ENCODE assay signal across 20 cellular contexts in genomic region chr9:4099961-4100360, GRCh38.
DNase-seq lines count a peak whose midpoint lies in the region; ATAC-seq and TF ChIP-seq lines count a peak whose summit lies in the region.
"Had no signal": no experiment of that assay in that cellular context is flagged by ENCODE, and none has a peak within 500 bp of the region (broad histone marks: within the 10 kb centered on the region; RNA-seq: fewer than 3 reads in every experiment).

No MANE protein-coding gene starts in this region.

- H3K36me3 ChIP-seq in esophagus muscularis mucosa, result no peaks in the 10 kb centered on the region
- H3K36me3 ChIP-seq: gastrocnemius medialis, left lung had no signal

- intact Hi-C loops in natural killer cell (cut with micrococcal nuclease), result no loop called here
- intact Hi-C loops in esophagus muscularis mucosa (cut with DNase I), result no loop called here

- TF ChIP-seq POLR2A in esophagus muscularis mucosa (IDR thresholded peaks at IDR 0.05; ENCODE audit: low read depth), result no peak

- TF ChIP-seq EP300 in esophagus muscularis mucosa (IDR thresholded peaks at IDR 0.05), result no peak

- TF ChIP-seq CTCF in natural killer cell (IDR thresholded peaks at IDR 0.05) (no peak), esophagus muscularis mucosa (IDR thresholded peaks at IDR 0.05) (no peak)

- H3K4me3 Mint-ChIP-seq in natural killer cell treated with Interleukin-12 subunit alpha and Interleukin-12 subunit beta and Interleukin-15 and Interleukin-18, amount 100 ng/mL, for 72 hours, result peak overlapping the region; percentile 53
- H3K4me3 Mint-ChIP-seq in natural killer cell, result no peak overlapping the region
- H3K4me3 Mint-ChIP-seq: activated naive CD8-positive, alpha-beta T cell treated with anti-CD3 and anti-CD28 coated beads, Interleukin-2, amount 10 ng/mL, durations not matched to agents 7 days and 5 days; effector memory CD8-positive, alpha-beta T cell; IgD-negative memory B cell had no signal

- no peak for DNase-seq in natural killer cell treated with Interleukin-12 subunit alpha and Interleukin-12 subunit beta and Interleukin-15 and Interleukin-18, amount 100 ng/mL, for 72 hours (ENCODE audit: low spot score)
- no peak for DNase-seq in natural killer cell
- peak; percentile 28 to 74 for DNase-seq in NCI-H2081 (lab: John Stamatoyannopoulos, UW)
- DNase-seq in esophagus muscularis mucosa (ENCODE audit: extremely low spot score), result peak; percentile 50
- DNase-seq in stimulated activated naive CD8-positive, alpha-beta T cell treated with anti-CD3 and anti-CD28 coated beads, Interleukin-15, Interleukin-2, amounts not matched to agents 100 U/mL and 50 U/mL, for 24 hours, result no peak
- DNase-seq in effector CD4-positive, alpha-beta T cell, result no peak
- DNase-seq: activated naive CD8-positive, alpha-beta T cell treated with anti-CD3 and anti-CD28 coated beads, Interleukin-2, amount 10 ng/mL, durations not matched to agents 7 days and 5 days; effector memory CD8-positive, alpha-beta T cell; gastrocnemius medialis; GF-D8; left lung; mucosa of descending colon; NCI-H1048; NCI-H748 treated with DMSO at 0.1 percent for 48 hours; nucleus accumbens; right cardiac atrium had no signal

- ATAC-seq in natural killer cell treated with Interleukin-12 subunit alpha and Interleukin-12 subunit beta and Interleukin-15 and Interleukin-18, amount 100 ng/mL, for 72 hours, result peak; percentile 66 to 77
- ATAC-seq in natural killer cell (no peak), HG02870 (IDR thresholded peaks at IDR 0.05; ENCODE audit: unreplicated experiment) (no peak), HG02642 (IDR thresholded peaks at IDR 0.05; ENCODE audit: poor library complexity, unreplicated experiment) (no peak)
- peak; percentile 73 for ATAC-seq in stimulated activated naive CD8-positive, alpha-beta T cell treated with anti-CD3 and anti-CD28 coated beads, Interleukin-15, Interleukin-2, amounts not matched to agents 100 U/mL and 50 U/mL, for 24 hours
- ATAC-seq: effector memory CD8-positive, alpha-beta T cell; gastrocnemius medialis; left lung; mucosa of descending colon; right cardiac atrium had no signal

- peaks cover 0 to 57% (median 30%) of the 10 kb centered on the region in 4 donors for H3K4me1 ChIP-seq in esophagus muscularis mucosa
- H3K4me1 ChIP-seq: left lung had no signal

- H3K9me3 Mint-ChIP-seq in natural killer cell treated with Interleukin-12 subunit alpha and Interleukin-12 subunit beta and Interleukin-15 and Interleukin-18, amount 100 ng/mL, for 72 hours, result peaks cover 8% of the 10 kb centered on the region
- H3K9me3 Mint-ChIP-seq in natural killer cell, result no peaks in the 10 kb centered on the region
- H3K9me3 Mint-ChIP-seq: IgD-negative memory B cell had no signal

- no peak overlapping the region for H3K4me3 ChIP-seq in esophagus muscularis mucosa
- H3K4me3 ChIP-seq: gastrocnemius medialis, left lung, mucosa of descending colon had no signal

- no peak overlapping the region for H3K27ac ChIP-seq in esophagus muscularis mucosa (replicated peaks in 1 of 4)
- H3K27ac ChIP-seq: gastrocnemius medialis, left lung, VCaP had no signal

- no peaks in the 10 kb centered on the region for H3K27me3 ChIP-seq in esophagus muscularis mucosa
- H3K27me3 ChIP-seq: gastrocnemius medialis, left lung had no signal

- no peaks in the 10 kb centered on the region for H3K9me3 ChIP-seq in esophagus muscularis mucosa
- H3K9me3 ChIP-seq: gastrocnemius medialis, left lung, mucosa of descending colon had no signal

- H3K27me3 Mint-ChIP-seq in natural killer cell treated with Interleukin-12 subunit alpha and Interleukin-12 subunit beta and Interleukin-15 and Interleukin-18, amount 100 ng/mL, for 72 hours, result peaks cover 12 to 24% of the 10 kb centered on the region in 2 donors
- H3K27me3 Mint-ChIP-seq in natural killer cell (ENCODE audit: low read depth in 2 of 2), result peaks cover 8 to 23% of the 10 kb centered on the region in 2 donors

- WGBS in esophagus muscularis mucosa, result 83% methylated on average over 4 of the region's 4 CpGs

- H3K27ac Mint-ChIP-seq in natural killer cell treated with Interleukin-12 subunit alpha and Interleukin-12 subunit beta and Interleukin-15 and Interleukin-18, amount 100 ng/mL, for 72 hours, result peak overlapping the region in 1 of 2 donors; percentile 5
- H3K27ac Mint-ChIP-seq in natural killer cell, result no peak overlapping the region
- H3K27ac Mint-ChIP-seq: activated naive CD8-positive, alpha-beta T cell treated with anti-CD3 and anti-CD28 coated beads, Interleukin-2, amount 10 ng/mL, durations not matched to agents 7 days and 5 days; effector memory CD8-positive, alpha-beta T cell; IgD-negative memory B cell had no signal

- peaks cover 0 to 10% of the 10 kb centered on the region in 2 donors for H3K4me1 Mint-ChIP-seq in natural killer cell treated with Interleukin-12 subunit alpha and Interleukin-12 subunit beta and Interleukin-15 and Interleukin-18, amount 100 ng/mL, for 72 hours (ENCODE audit: low read depth in 2 of 2)
- no peaks in the 10 kb centered on the region for H3K4me1 Mint-ChIP-seq in natural killer cell
- H3K4me1 Mint-ChIP-seq: IgD-negative memory B cell had no signal

- H3K36me3 Mint-ChIP-seq in natural killer cell treated with Interleukin-12 subunit alpha and Interleukin-12 subunit beta and Interleukin-15 and Interleukin-18, amount 100 ng/mL, for 72 hours, result no peaks in the 10 kb centered on the region
- no peaks in the 10 kb centered on the region for H3K36me3 Mint-ChIP-seq in natural killer cell
- H3K36me3 Mint-ChIP-seq: IgD-negative memory B cell had no signal

Comparison
In these comparisons a context has a peak if more than half of its experiments do, and no peak if none do; other contexts are left out.
1. ATAC-seq: peak in natural killer cell treated with Interleukin-12 subunit alpha and Interleukin-12 subunit beta and Interleukin-15 and Interleukin-18, amount 100 ng/mL, for 72 hours (2 of 2) and stimulated activated naive CD8-positive, alpha-beta T cell treated with anti-CD3 and anti-CD28 coated beads, Interleukin-15, Interleukin-2, amounts not matched to agents 100 U/mL and 50 U/mL, for 24 hours (single experiment); none in natural killer cell (0 of 3), HG02870 (single experiment) and HG02642 (single experiment).
2. DNase-seq: peak in NCI-H2081 (2 of 2) and esophagus muscularis mucosa (single experiment); none in natural killer cell treated with Interleukin-12 subunit alpha and Interleukin-12 subunit beta and Interleukin-15 and Interleukin-18, amount 100 ng/mL, for 72 hours (single experiment), natural killer cell (single experiment), stimulated activated naive CD8-positive, alpha-beta T cell treated with anti-CD3 and anti-CD28 coated beads, Interleukin-15, Interleukin-2, amounts not matched to agents 100 U/mL and 50 U/mL, for 24 hours (single experiment) and effector CD4-positive, alpha-beta T cell (single experiment).